ENCODE assay signal across 12 cellular contexts in genomic region chr1:44594353-44594752, GRCh38.
DNase-seq lines count a peak whose midpoint lies in the region; TF ChIP-seq lines count a peak whose summit lies in the region.
"Had no signal": no experiment of that assay in that cellular context is flagged by ENCODE, and none has a peak within 500 bp of the region (broad histone marks: within the 10 kb centered on the region; RNA-seq: fewer than 3 reads in every experiment).

No MANE protein-coding gene starts in this region.

- H3K4me1 ChIP-seq in spleen (peaks cover 0 to 5% (median 4%) of the 10 kb centered on the region in 6 donors), hepatocyte (ENCODE audit: insufficient read depth) (peaks cover 4% of the 10 kb centered on the region)
- H3K4me1 ChIP-seq: BLaER1 had no signal

- peak overlapping the region; percentile 17; the same call in 1 of the 2 replicates for H3K27ac Mint-ChIP-seq in HFFc6
- H3K27ac Mint-ChIP-seq: CD4-positive, CD25-positive, alpha-beta regulatory T cell had no signal

- no peaks in the 10 kb centered on the region for H3K36me3 Mint-ChIP-seq in HFFc6 (ENCODE audit: low read depth)
- H3K36me3 Mint-ChIP-seq: CD4-positive, CD25-positive, alpha-beta regulatory T cell had no signal

- WGBS in spleen, 5 donors: 78 to 89% (median 87%) methylated on average over 6 of the region's 6 CpGs
- 90% methylated on average over 6 of the region's 6 CpGs for WGBS in hepatocyte (ENCODE audit: low lambda C conversion rate, missing lambda C conversion rate)

- DNase-seq in HFFc6: no peak
- DNase-seq in caudate nucleus (lab: John Stamatoyannopoulos, UW): peak in 2 of 61 donors; percentile 18 to 22
- peak; percentile 65 for DNase-seq in medulla oblongata (ENCODE audit: extremely low spot score)
- DNase-seq in spleen: peak; percentile 55
- DNase-seq in NCI-H774 (lab: John Stamatoyannopoulos, UW): no peak
- no peak for DNase-seq in NCI-H1105 (lab: John Stamatoyannopoulos, UW)
- no peak for DNase-seq in cortex of kidney (lab: John Stamatoyannopoulos, UW)
- no peak for DNase-seq in hepatocyte (ENCODE audit: low spot score)

- no peak overlapping the region for H3K4me3 Mint-ChIP-seq in HFFc6
- H3K4me3 Mint-ChIP-seq: CD4-positive, CD25-positive, alpha-beta regulatory T cell had no signal

- peaks cover 21% of the 10 kb centered on the region for H3K27me3 Mint-ChIP-seq in HFFc6 (ENCODE audit: insufficient read depth)

- intact Hi-C loops in spleen (cut with DNase I; ENCODE audit: low total_unique reads): no loop called here

- no peak overlapping the region for H3K4me3 ChIP-seq in spleen
- no peak overlapping the region for H3K4me3 ChIP-seq in hepatocyte
- H3K4me3 ChIP-seq: BLaER1, K562 had no signal

- H3K4me2 ChIP-seq in hepatocyte: no peak overlapping the region
- H3K4me2 ChIP-seq: BLaER1 had no signal

- peaks cover 7% of the 10 kb centered on the region for H3K4me1 Mint-ChIP-seq in HFFc6 (ENCODE audit: low read depth)
- H3K4me1 Mint-ChIP-seq: CD4-positive, CD25-positive, alpha-beta regulatory T cell had no signal

- no peaks in the 10 kb centered on the region for H3K36me3 ChIP-seq in spleen
- no peaks in the 10 kb centered on the region for H3K36me3 ChIP-seq in hepatocyte (replicated peaks; ENCODE audit: insufficient read depth, low read depth)
- H3K36me3 ChIP-seq: BLaER1 had no signal

- H3K9me3 Mint-ChIP-seq in HFFc6: no peaks in the 10 kb centered on the region

- H2AFZ ChIP-seq in hepatocyte: no peak overlapping the region

- H3K27me3 ChIP-seq in spleen (replicated peaks in 1 of 7): peaks cover 0 to 29% (median 0%) of the 10 kb centered on the region in 7 donors
- peaks cover 12% of the 10 kb centered on the region for H3K27me3 ChIP-seq in hepatocyte
- H3K27me3 ChIP-seq: BLaER1 had no signal

- H3K9me2 ChIP-seq in hepatocyte (replicated peaks; ENCODE audit: insufficient read depth): no peaks in the 10 kb centered on the region

- no peaks in the 10 kb centered on the region for H3K79me2 ChIP-seq in hepatocyte

- no peak for TF ChIP-seq POLR2A in spleen (IDR thresholded peaks at IDR 0.05)

- TF ChIP-seq CTCF in HFFc6 (IDR thresholded peaks at IDR 0.05) (no peak), spleen (IDR thresholded peaks at IDR 0.05 in 8 of 11, conservative IDR thresholded peaks at IDR 0.05 in 3 of 11) (no peak), hepatocyte (IDR thresholded peaks at IDR 0.05; ENCODE audit: poor library complexity) (no peak)

- H3K9me3 ChIP-seq in spleen (no peaks in the 10 kb centered on the region), hepatocyte (ENCODE audit: low read depth) (no peaks in the 10 kb centered on the region)
- H3K9me3 ChIP-seq: BLaER1 had no signal

- H4K20me1 ChIP-seq in hepatocyte (ENCODE audit: insufficient read depth, poor library complexity, severe bottlenecking): no peaks in the 10 kb centered on the region
- H4K20me1 ChIP-seq: BLaER1 had no signal

- H3K27ac ChIP-seq in caudate nucleus (ENCODE audit: low read depth, low read length) (peak overlapping the region; percentile 94), spleen (no peak overlapping the region), hepatocyte (no peak overlapping the region)
- H3K27ac ChIP-seq: BLaER1, RWPE1 had no signal

Comparison
In these comparisons a context has a peak if more than half of its experiments do, and no peak if none do; other contexts are left out.
1. DNase-seq: peak in medulla oblongata (single experiment) and spleen (single experiment); none in HFFc6 (single experiment), NCI-H774 (single experiment), NCI-H1105 (single experiment), cortex of kidney (single experiment) and hepatocyte (single experiment).